8 cellular contexts compared by ENCODE assay signal in genomic region chr19:55116232-55117062, GRCh38. TPM values are rescaled to one million over a fixed set of nuclear protein-coding genes. Genes with fewer than 3 reads are reported as not detected.
DNase-seq lines count a peak whose midpoint lies in the region; ATAC-seq and TF ChIP-seq lines count a peak whose summit lies in the region.

No MANE protein-coding gene starts in this region.

- H3T11ph ChIP-seq in H9 (ENCODE audit: low read length) = no peak overlapping the region

- no peaks in the 10 kb centered on the region for H3K9me3 Mint-ChIP-seq in H9

- peak overlapping the region; percentile 57 for H4K12ac ChIP-seq in trophoblast cell (ENCODE audit: low read depth, low read length)

- H4K8ac ChIP-seq in H9 (replicated peaks; ENCODE audit: insufficient read length, low read depth, low read length) (no peak overlapping the region), trophoblast cell (ENCODE audit: low read depth, low read length) (no peak overlapping the region)

- intact Hi-C loops in left cardiac atrium (cut with DNase I) = no loop called here

- peaks cover 21 to 30% of the 10 kb centered on the region in 2 experiments for H3K4me1 Mint-ChIP-seq in H9

- H3K4ac ChIP-seq in H9 (ENCODE audit: low read depth, low read length) (no peak overlapping the region), trophoblast cell (ENCODE audit: low read depth, low read length) (peak overlapping the region; percentile 81)

- H2AFZ ChIP-seq in H9 (ENCODE audit: low read length) (no peak overlapping the region), trophoblast cell (ENCODE audit: insufficient read depth, low read length, poor library complexity) (peak overlapping the region; percentile 40)

- H3K4me3 ChIP-seq in SK-N-MC = peak overlapping the region; percentile 88
- H3K4me3 ChIP-seq in trophoblast cell (ENCODE audit: low read depth, low read length) = peak overlapping the region; percentile 84

- no peak overlapping the region for H4K5ac ChIP-seq in H9 (ENCODE audit: insufficient read length, low read depth, low read length)

- H3K23ac ChIP-seq in H9 (ENCODE audit: insufficient read length, low read depth, low read length) (no peak overlapping the region), trophoblast cell (ENCODE audit: low read length) (no peak overlapping the region)

- H3K27ac Mint-ChIP-seq in H9 = peak overlapping the region in 2 of 3 experiments; percentile 82 to 89; a peak in 5 of 7 replicates

- TF ChIP-seq CTCF in H9 (conservative IDR thresholded peaks at IDR 0.05) = no peak

- H2BK12ac ChIP-seq in H9 (ENCODE audit: insufficient read length, low read depth, low read length) = no peak overlapping the region
- no peak overlapping the region for H2BK12ac ChIP-seq in trophoblast cell (ENCODE audit: low read length)

- H3K27me3 ChIP-seq in H9 (ENCODE audit: insufficient read depth, low read length) = no peaks in the 10 kb centered on the region
- H3K27me3 ChIP-seq in trophoblast cell (ENCODE audit: insufficient read depth, low read length) = no peaks in the 10 kb centered on the region

- H3K4me2 ChIP-seq in H9 (ENCODE audit: insufficient read depth, insufficient read length, low read length) (peak overlapping the region; percentile 99), trophoblast cell (ENCODE audit: low read length) (peak overlapping the region; percentile 68)

- H2BK5ac ChIP-seq in H9 (ENCODE audit: insufficient read length, low read length) (no peak overlapping the region), trophoblast cell (ENCODE audit: low read depth, low read length, poor library complexity) (no peak overlapping the region)

- ATAC-seq in left cardiac atrium = peak; percentile 24 to 55
- ATAC-seq in GM21423 (IDR thresholded peaks at IDR 0.05; ENCODE audit: unreplicated experiment) = no peak
- no peak for ATAC-seq in HG02840 (IDR thresholded peaks at IDR 0.05; ENCODE audit: low FRiP score, unreplicated experiment)

- H2BK120ac ChIP-seq in H9 (ENCODE audit: low read depth, low read length, poor library complexity, severe bottlenecking) (no peak overlapping the region), trophoblast cell (ENCODE audit: insufficient read depth, low read length, poor library complexity) (peak overlapping the region; percentile 19)

- H2AK5ac ChIP-seq in H9 (ENCODE audit: insufficient read length, low read length) (no peak overlapping the region), trophoblast cell (ENCODE audit: low read length) (peak overlapping the region; percentile 77)

- WGBS in H9 (ENCODE audit: extremely low coverage, insufficient read length, low lambda C conversion rate) = no CpG with 5 or more reads among the region's 32 CpGs
- no CpG with 5 or more reads among the region's 32 CpGs for WGBS in trophoblast cell (ENCODE audit: extremely low coverage, insufficient coverage, insufficient read length)

- H3K23me2 ChIP-seq in H9 (ENCODE audit: insufficient read length, low read depth, low read length, poor library complexity, severe bottlenecking) = peaks cover 15% of the 10 kb centered on the region

- H2BK15ac ChIP-seq in H9 (ENCODE audit: low read depth, low read length) = no peak overlapping the region; the same call in 1 of the 2 replicates

- H3K18ac ChIP-seq in H9 (ENCODE audit: insufficient read length, low read depth, low read length) = peak overlapping the region; percentile 15
- H3K18ac ChIP-seq in trophoblast cell (ENCODE audit: low read length) = peak overlapping the region; percentile 84

- H3K79me1 ChIP-seq in H9 (ENCODE audit: insufficient read depth, low read depth, low read length, poor library complexity, severe bottlenecking) = peaks cover 5% of the 10 kb centered on the region
- H3K79me1 ChIP-seq in trophoblast cell (ENCODE audit: low read length) = peaks cover 13% of the 10 kb centered on the region

- no peak overlapping the region for H3K27ac ChIP-seq in H9 (ENCODE audit: insufficient read length, low read depth, low read length)
- no peak overlapping the region for H3K27ac ChIP-seq in SK-N-MC
- no peak overlapping the region for H3K27ac ChIP-seq in trophoblast cell (ENCODE audit: low read depth, low read length)

- H3K36me3 ChIP-seq in SK-N-MC (ENCODE audit: insufficient read depth, low read length) (no peaks in the 10 kb centered on the region; the same call in 1 of the 2 replicates), trophoblast cell (ENCODE audit: control insufficient read depth in 1 of 2, insufficient read depth in 2 of 2, low read length in 2 of 2) (peaks cover 11 to 15% of the 10 kb centered on the region in 2 experiments)

- no peaks in the 10 kb centered on the region for H3K36me3 Mint-ChIP-seq in H9 (ENCODE audit: insufficient read depth in 1 of 3, low read depth in 3 of 3)

- peaks cover 7% of the 10 kb centered on the region; the same call in 1 of the 2 replicates for H3K79me2 ChIP-seq in H9 (ENCODE audit: insufficient read depth, low read length)
- H3K79me2 ChIP-seq in trophoblast cell (ENCODE audit: control insufficient read depth, insufficient read depth, low read length, poor library complexity) = peaks cover 23% of the 10 kb centered on the region

- no peak overlapping the region for H2BK20ac ChIP-seq in H9 (ENCODE audit: low read depth, low read length, poor library complexity, severe bottlenecking)

- H4K20me1 ChIP-seq in H9 (ENCODE audit: control insufficient read depth, insufficient read depth, insufficient read length) = peaks cover 3% of the 10 kb centered on the region

- H3K4me3 Mint-ChIP-seq in H9 = peak overlapping the region; percentile 92 to 94

- peaks cover 2% of the 10 kb centered on the region for H3K27me3 Mint-ChIP-seq in H9 (ENCODE audit: low read depth)

- H3K9me3 ChIP-seq in H9 (ENCODE audit: control insufficient read depth, low read depth, low read length) (no peaks in the 10 kb centered on the region), SK-N-MC (ENCODE audit: low read depth, low read length) (no peaks in the 10 kb centered on the region), trophoblast cell (ENCODE audit: insufficient read depth, low read depth, low read length) (no peaks in the 10 kb centered on the region)

- H3K4me1 ChIP-seq in H9 (ENCODE audit: insufficient read depth, low read length) = no peaks in the 10 kb centered on the region
- H3K4me1 ChIP-seq in trophoblast cell (ENCODE audit: control insufficient read depth in 1 of 2, insufficient read depth in 2 of 2, low read length in 2 of 2) = peaks cover 26 to 31% of the 10 kb centered on the region in 2 experiments

- DNase-seq in CD1c-positive myeloid dendritic cell (ENCODE audit: extremely low spot score) (peak; percentile 73), H9 (no peak), SK-N-MC (ENCODE audit: low read depth, low spot score) (no peak), amygdala (lab: John Stamatoyannopoulos, UW) (peak in 52 of 56 donors; percentile 14 to 80 (median 52)), left cardiac atrium (peak; percentile 81), trophoblast cell (peak in 1 of 2 donors; percentile 45)

- no peak overlapping the region for H4K91ac ChIP-seq in H9 (ENCODE audit: insufficient read length, low read depth, low read length)
- peak overlapping the region; percentile 70 for H4K91ac ChIP-seq in trophoblast cell (ENCODE audit: low read depth, low read length)

- H3K56ac ChIP-seq in H9 (ENCODE audit: insufficient read length, low read depth, low read length) = no peak overlapping the region

- H3K14ac ChIP-seq in H9 (ENCODE audit: insufficient read depth, low read length) (peak overlapping the region; percentile 77), trophoblast cell (ENCODE audit: low read length) (peak overlapping the region; percentile 92)

- H3K9ac ChIP-seq in H9 (ENCODE audit: extremely low read depth, insufficient read length, low read length) (peak overlapping the region; percentile 77), SK-N-MC (ENCODE audit: insufficient read length) (peak overlapping the region; percentile 80), trophoblast cell (ENCODE audit: low read length) (peak overlapping the region; percentile 91)

RNA-seq across cellular contexts. Expression of gene PPP1R12C, which starts 1.0 kb away (rescaled TPM):
- total RNA-seq in H9 (2021) (79.9 and 87.7 TPM in 2 replicates), left cardiac atrium (100 to 1,000 TPM; 117 to 193 TPM)
- 65.1 and 65.9 TPM in 2 replicates for polyA plus RNA-seq in trophoblast cell (2013)

RNA-seq across cellular contexts. Expression of gene TNNT1, which starts 32.6 kb away (rescaled TPM):
- total RNA-seq in H9 (2021) (124 and 127 TPM in 2 replicates), left cardiac atrium (10 to 100 TPM; 13.7 to 25.6 TPM)
- 8.9 and 10.6 TPM in 2 replicates for polyA plus RNA-seq in trophoblast cell (2013)

RNA-seq across cellular contexts. Expression of gene EPS8L1, which starts 40.8 kb away (rescaled TPM):
- total RNA-seq in H9 (2021) = 21.2 and 24.0 TPM in 2 replicates
- 1 to 10 TPM; 2.2 to 3.7 TPM for total RNA-seq in left cardiac atrium
- polyA plus RNA-seq in trophoblast cell (2013) = 188 and 197 TPM in 2 replicates

RNA-seq across cellular contexts. Expression of gene TNNI3, which starts 41.1 kb away (rescaled TPM):
- total RNA-seq in H9 (2021) (36.9 and 41.0 TPM in 2 replicates), left cardiac atrium (1,000 to 10,000 TPM; 1,897 to 2,132 TPM)
- 0.05 and 0.33 TPM in 2 replicates for polyA plus RNA-seq in trophoblast cell (2013)

RNA-seq across cellular contexts. Expression of gene DNAAF3, which starts 50.0 kb away (rescaled TPM):
- total RNA-seq in H9 (2021) = 3.0 and 4.6 TPM in 2 replicates
- total RNA-seq in left cardiac atrium = 1 to 10 TPM in 1 of 2 donors, under 1 TPM in 1; 0.41 to 1.1 TPM
- 0.44 and 0.53 TPM in 2 replicates for polyA plus RNA-seq in trophoblast cell (2013)

Comparison
In these comparisons a context has a peak if more than half of its experiments do, and no peak if none do; other contexts are left out.
1. DNase-seq: peak in CD1c-positive myeloid dendritic cell (single experiment), amygdala (52 of 56) and left cardiac atrium (single experiment); none in H9 (single experiment) and SK-N-MC (single experiment).
2. ATAC-seq: peak in left cardiac atrium (2 of 2); none in GM21423 (single experiment) and HG02840 (single experiment).
3. Peak in every context shown above with its lines, with median percentiles within 50 percentile points of each other: H3K9ac ChIP-seq.